ENCODE assay signal across 21 cellular contexts in the genomic region with DNA sequence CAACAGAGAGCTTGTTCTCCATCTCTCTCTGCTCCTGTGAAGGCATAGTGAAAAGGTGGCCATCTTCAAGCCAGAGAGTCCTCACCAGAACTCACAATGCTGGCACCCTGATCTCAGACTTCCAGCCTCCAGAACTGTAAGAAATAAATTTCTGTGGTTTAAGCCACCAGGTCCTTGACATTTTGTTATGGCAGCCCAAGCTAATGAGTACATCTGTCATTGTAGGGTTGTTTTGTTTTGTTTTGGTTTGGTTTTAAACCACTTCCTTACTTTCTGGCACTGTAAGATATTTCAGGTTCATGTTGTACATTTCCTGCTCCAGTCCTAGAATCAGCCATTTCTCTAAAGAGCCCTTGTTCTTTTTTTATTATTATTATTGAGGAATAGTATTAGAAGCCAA.
DNase-seq lines count a peak whose midpoint lies in the region; ATAC-seq, FAIRE-seq and TF ChIP-seq lines count a peak whose summit lies in the region.
"Had no signal": no experiment of that assay in that cellular context is flagged by ENCODE, and none has a peak within 500 bp of the region (broad histone marks: within the 10 kb centered on the region; RNA-seq: fewer than 3 reads in every experiment).

No MANE protein-coding gene starts in this region.

- in situ Hi-C loops in GM12878 (cut with MboI) = no loop called here

- H3K79me2 ChIP-seq in GM12878 (ENCODE audit: control insufficient read depth, insufficient read depth, low read length) = no peaks in the 10 kb centered on the region

- no peak for DNase-seq in GM12878 (ENCODE audit: low read depth, low spot score)
- DNase-seq in GF-D8 (lab: John Stamatoyannopoulos, UW) = no peak
- DNase-seq in kidney glomerular epithelial cell (lab: John Stamatoyannopoulos, UW) = no peak
- DNase-seq: ACHN, AML-193, COR-L47, DMS153, HCEC 1CT, MV-4-11, NCI-H1417, NCI-H1930, NCI-H526 treated with DMSO at 0.1 percent for 48 hours, OCI-M1, RPMI8226, SIG-M5, T-helper 17 cell had no signal

- TF ChIP-seq POLR2A in GM12878 (IDR thresholded peaks at IDR 0.05; ENCODE audit: low read depth, low read length) = no peak

- CTCF ChIA-PET in GM12878 (lab: Yijun Ruan, JAX) = no interaction called here

- intact Hi-C loops in GM12878 (cut with micrococcal nuclease; ENCODE audit: unreplicated experiment) = no loop called here

- H3K4me3 ChIP-seq in GM12878 = no peak overlapping the region

- no peak overlapping the region for H3K27ac ChIP-seq in GM12878 (ENCODE audit: control insufficient read depth, insufficient read depth)

- no peak for TF ChIP-seq EP300 in GM12878 (IDR thresholded peaks at IDR 0.05; ENCODE audit: borderline replicate concordance in 1 of 2, control insufficient read depth in 1 of 2, low read depth in 2 of 2, low read length in 2 of 2)

- no TSS peak for BruUV-seq in GM12878 (replicated peaks; lab: Mats Ljungman, UMichigan)

- H3K36me3 ChIP-seq in GM12878 (ENCODE audit: control insufficient read depth in 2 of 2, insufficient read depth in 2 of 2, low read length in 1 of 2) = no peaks in the 10 kb centered on the region

- H4K20me1 ChIP-seq in GM12878 (ENCODE audit: control insufficient read depth, insufficient read depth) = no peaks in the 10 kb centered on the region

- no peaks in the 10 kb centered on the region for H3K9me3 ChIP-seq in GM12878 (replicated peaks; ENCODE audit: control insufficient read depth, insufficient read depth, low read length)

- FAIRE-seq in GM12878 (lab: Jason Lieb, UNC) = no peak
- FAIRE-seq: HTR-8/SVneo had no signal

- POLR2A ChIA-PET in GM12878 (lab: Charles Lee) = no interaction called here

- H3K9ac ChIP-seq in GM12878 (ENCODE audit: control insufficient read depth, insufficient read depth, low read length) = no peak overlapping the region

- SMC1A ChIA-PET in GM12878 (lab: Charles Lee; ENCODE audit: uncharacterized antibody, unreplicated experiment) = no interaction called here

- RAD21 ChIA-PET in GM12878 (lab: Charles Lee; ENCODE audit: unreplicated experiment) = no interaction called here

- no peak for TF ChIP-seq CTCF in GM12878 (IDR thresholded peaks at IDR 0.05 in 2 of 3, conservative IDR thresholded peaks at IDR 0.05 in 1 of 3; ENCODE audit: control insufficient read depth in 2 of 3, extremely low read depth in 1 of 3, insufficient read depth in 1 of 3, low read depth in 3 of 3, low read length in 3 of 3)

- H2AFZ ChIP-seq in GM12878 (ENCODE audit: control insufficient read depth, low read depth, low read length) = no peak overlapping the region

- no peaks in the 10 kb centered on the region for H3K4me1 ChIP-seq in GM12878 (ENCODE audit: control insufficient read depth, insufficient read depth, low read length)

- H3K27me3 ChIP-seq in GM12878 (replicated peaks in 1 of 2; ENCODE audit: control insufficient read depth in 2 of 2, insufficient read depth in 2 of 2, low read length in 1 of 2) = no peaks in the 10 kb centered on the region

- no peak overlapping the region for H3K4me2 ChIP-seq in GM12878 (ENCODE audit: control insufficient read depth, insufficient read depth)

- TF ChIP-seq RAD21 in GM12878 (IDR thresholded peaks at IDR 0.05; ENCODE audit: insufficient read depth, low read depth, low read length) = no peak

- ATAC-seq in GM19438 (IDR thresholded peaks at IDR 0.05; ENCODE audit: low read depth, unreplicated experiment) = peak; percentile 70
- peak; percentile 51 for ATAC-seq in HG02943 (IDR thresholded peaks at IDR 0.05; ENCODE audit: low read depth, unreplicated experiment)
- peak; percentile 65 for ATAC-seq in HG03571 (IDR thresholded peaks at IDR 0.05; ENCODE audit: unreplicated experiment)
- peak; percentile 48; the same call in 2 of the 3 replicates for ATAC-seq in GM12878
- no peak for ATAC-seq in HG03159 (IDR thresholded peaks at IDR 0.05; ENCODE audit: unreplicated experiment)
- ATAC-seq: T-helper 17 cell had no signal

TF ChIP-seq in GM12878, 131 proteins besides CTCF, POLR2A, EP300 and RAD21:
- no peak for TF ChIP-seq HDAC6 (IDR thresholded peaks at IDR 0.05; ENCODE audit: unreplicated experiment)
- TF ChIP-seq, protein P1, sequence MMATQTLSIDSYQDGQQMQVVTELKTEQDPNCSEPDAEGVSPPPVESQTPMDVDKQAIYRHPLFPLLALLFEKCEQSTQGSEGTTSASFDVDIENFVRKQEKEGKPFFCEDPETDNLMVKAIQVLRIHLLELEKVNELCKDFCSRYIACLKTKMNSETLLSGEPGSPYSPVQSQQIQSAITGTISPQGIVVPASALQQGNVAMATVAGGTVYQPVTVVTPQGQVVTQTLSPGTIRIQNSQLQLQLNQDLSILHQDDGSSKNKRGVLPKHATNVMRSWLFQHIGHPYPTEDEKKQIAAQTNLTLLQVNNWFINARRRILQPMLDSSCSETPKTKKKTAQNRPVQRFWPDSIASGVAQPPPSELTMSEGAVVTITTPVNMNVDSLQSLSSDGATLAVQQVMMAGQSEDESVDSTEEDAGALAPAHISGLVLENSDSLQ (IDR thresholded peaks at IDR 0.05) = no peak
- TF ChIP-seq ZBTB4 (CRISPR knock-in tag; IDR thresholded peaks at IDR 0.05) = no peak
- TF ChIP-seq RB1 (IDR thresholded peaks at IDR 0.05; ENCODE audit: borderline replicate concordance) = no peak
- TF ChIP-seq CHD2 (IDR thresholded peaks at IDR 0.05; ENCODE audit: borderline replicate concordance, low read depth, low read length) = no peak
- no peak for TF ChIP-seq CBX3 (IDR thresholded peaks at IDR 0.05; ENCODE audit: borderline replicate concordance, low read depth)
